ENCODE assay signal across 8 cellular contexts in the genomic region with DNA sequence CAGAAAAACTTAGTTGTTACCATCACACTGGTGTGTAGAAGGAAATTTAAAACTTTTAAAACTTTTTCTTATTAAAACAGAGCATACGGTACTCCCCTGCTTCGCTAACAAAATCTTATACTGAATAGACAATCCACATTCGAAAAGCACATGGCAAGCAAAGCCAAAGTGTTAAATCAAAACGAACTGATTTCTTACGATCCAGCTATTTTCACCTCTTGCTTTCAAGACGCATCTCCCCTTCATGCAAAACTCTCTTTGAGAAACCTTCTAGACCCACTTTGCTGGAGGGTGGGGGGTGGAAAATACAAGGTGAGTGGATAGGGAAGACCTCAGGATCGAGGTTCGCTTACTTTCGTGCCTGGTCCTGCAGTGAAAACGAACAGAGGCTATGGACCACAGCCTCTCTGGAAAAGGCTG. TPM values are rescaled to one million over a fixed set of nuclear protein-coding genes. Genes with fewer than 3 reads are reported as not detected.
DNase-seq lines count a peak whose midpoint lies in the region; ATAC-seq and TF ChIP-seq lines count a peak whose summit lies in the region.

No MANE protein-coding gene starts in this region.

- peak overlapping the region; percentile 93 to 94 for H3K27ac Mint-ChIP-seq in natural killer cell

- peaks cover 18 to 62% (median 43%) of the 10 kb centered on the region in 11 experiments; a peak in 19 of 22 replicates for H4K20me1 ChIP-seq in BLaER1 treated with 17β-estradiol and CSF1 and Interleukin-3, amounts not matched to agents 10 nM and 100 nM

- H3K27ac ChIP-seq in BLaER1 treated with 17β-estradiol and CSF1 and Interleukin-3, amounts not matched to agents 10 nM and 100 nM = peak overlapping the region; percentile 90 to 96 (median 93)
- peak overlapping the region; percentile 96 for H3K27ac ChIP-seq in colonic mucosa

- ATAC-seq in natural killer cell (no peak), GM18498 (IDR thresholded peaks at IDR 0.05; ENCODE audit: unreplicated experiment) (no peak), HG03039 (IDR thresholded peaks at IDR 0.05; ENCODE audit: unreplicated experiment) (no peak)

- TF ChIP-seq CTCF in colonic mucosa (IDR thresholded peaks at IDR 0.05) (no peak), natural killer cell (IDR thresholded peaks at IDR 0.05) (no peak), GM13977 (IDR thresholded peaks at IDR 0.05; ENCODE audit: extremely low read depth, insufficient read depth, missing control alignments) (no peak)

- no peaks in the 10 kb centered on the region for H3K27me3 ChIP-seq in BLaER1 treated with 17β-estradiol and CSF1 and Interleukin-3, amounts not matched to agents 10 nM and 100 nM
- no peaks in the 10 kb centered on the region for H3K27me3 ChIP-seq in colonic mucosa

- DNase-seq in KG1 (lab: John Stamatoyannopoulos, UW) (peak; percentile 86), colonic mucosa (no peak), natural killer cell (no peak), NCI-H774 (lab: John Stamatoyannopoulos, UW) (no peak), GM13977 (ENCODE audit: low spot score) (no peak)

- H3K9me3 Mint-ChIP-seq in natural killer cell = no peaks in the 10 kb centered on the region

- peaks cover 4 to 28% (median 15%) of the 10 kb centered on the region in 11 experiments; a peak in 18 of 22 replicates for H3K36me3 ChIP-seq in BLaER1 treated with 17β-estradiol and CSF1 and Interleukin-3, amounts not matched to agents 10 nM and 100 nM
- no peaks in the 10 kb centered on the region for H3K36me3 ChIP-seq in colonic mucosa

- H3K36me3 Mint-ChIP-seq in natural killer cell = no peaks in the 10 kb centered on the region

- H3K4me2 ChIP-seq in BLaER1 treated with 17β-estradiol and CSF1 and Interleukin-3, amounts not matched to agents 10 nM and 100 nM = peak overlapping the region; percentile 78 to 94 (median 84)

- H3K4me1 Mint-ChIP-seq in natural killer cell = peaks cover 78 to 82% of the 10 kb centered on the region in 2 donors

- peaks cover 31 to 57% (median 52%) of the 10 kb centered on the region in 10 experiments for H3K4me1 ChIP-seq in BLaER1 treated with 17β-estradiol and CSF1 and Interleukin-3, amounts not matched to agents 10 nM and 100 nM
- H3K4me1 ChIP-seq in colonic mucosa = no peaks in the 10 kb centered on the region

- peak overlapping the region; percentile 96 to 99 (median 97) for H3K9ac ChIP-seq in BLaER1 treated with 17β-estradiol and CSF1 and Interleukin-3, amounts not matched to agents 10 nM and 100 nM
- H3K9ac ChIP-seq in colonic mucosa (ENCODE audit: low read depth in 2 of 2, low read length in 2 of 2) = peak overlapping the region; percentile 69 to 95

- intact Hi-C loops in colonic mucosa (cut with DNase I) (no loop called here), natural killer cell (cut with micrococcal nuclease) (no loop called here)

- in situ Hi-C loops in GM13977 (cut with MboI; ENCODE audit: low pct_unique_long_range_greater_than_20kb, low sequenced_read_pairs, unreplicated experiment) = no loop called here

- no peaks in the 10 kb centered on the region for H3K27me3 Mint-ChIP-seq in natural killer cell (ENCODE audit: low read depth in 2 of 2)

- peak overlapping the region; percentile 93 to 98 (median 96) for H3K4me3 ChIP-seq in BLaER1 treated with 17β-estradiol and CSF1 and Interleukin-3, amounts not matched to agents 10 nM and 100 nM
- peak overlapping the region; percentile 87 for H3K4me3 ChIP-seq in colonic mucosa

- H3K4me3 Mint-ChIP-seq in natural killer cell = peak overlapping the region; percentile 96

- H3K9me3 ChIP-seq in BLaER1 treated with 17β-estradiol and CSF1 and Interleukin-3, amounts not matched to agents 10 nM and 100 nM (replicated peaks in 1 of 11) = no peaks in the 10 kb centered on the region
- H3K9me3 ChIP-seq in colonic mucosa = no peaks in the 10 kb centered on the region

RNA-seq across cellular contexts. Expression of gene INTS13, which starts 0.3 kb away (rescaled TPM):
- total RNA-seq in colonic mucosa (10 to 100 TPM; 15.8 to 17.9 TPM), natural killer cell (10 to 100 TPM; 17.5 to 20.8 (median 19.8) TPM)

RNA-seq across cellular contexts. Expression of gene FGFR1OP2, which starts 0.8 kb away (rescaled TPM):
- total RNA-seq in colonic mucosa (10 to 100 TPM; 26.4 to 31.1 TPM), natural killer cell (10 to 100 TPM; 43.3 to 59.9 (median 45.3) TPM)
